ENCODE assay signal across 1 cellular context in the genomic region with DNA sequence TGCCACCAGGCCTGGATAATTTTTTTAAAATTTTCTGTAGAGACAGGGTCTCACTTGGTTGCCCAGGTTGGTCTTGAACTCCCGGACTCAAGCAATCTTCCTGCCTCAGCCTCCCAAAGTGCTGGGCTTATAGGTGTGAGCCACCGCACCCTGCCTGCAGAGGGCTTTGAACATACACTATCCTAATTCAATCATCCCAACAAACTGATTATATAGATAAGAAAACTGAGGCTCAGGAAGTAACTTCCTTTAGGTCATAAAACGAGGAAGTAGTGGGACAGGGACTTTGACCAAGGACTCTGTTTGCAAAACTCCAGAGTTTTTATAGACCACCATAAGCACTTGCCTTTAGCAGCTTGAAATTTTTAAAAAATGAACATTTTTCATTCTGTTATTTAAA.
TF ChIP-seq lines count a peak whose summit lies in the region.

No MANE protein-coding gene starts in this region.

TF ChIP-seq in HepG2, 621 proteins besides CTCF, POLR2A, EP300 and RAD21:
- 0 out of 2 replicates have a peak, but pooled peaks have one; percentile 11 for TF ChIP-seq RCOR2 (CRISPR knock-in tag; IDR thresholded peaks at IDR 0.05)
- no peak for TF ChIP-seq TRIM24 (CRISPR knock-in tag; IDR thresholded peaks at IDR 0.05)
- no peak for TF ChIP-seq CEBPG (CRISPR knock-in tag; IDR thresholded peaks at IDR 0.05)
- 0 out of 2 replicates have a peak, but pooled peaks have one; percentile 22 for TF ChIP-seq STAG1 (CRISPR knock-in tag; IDR thresholded peaks at IDR 0.05)
- no peak for TF ChIP-seq SRSF1 (optimal IDR thresholded peaks at IDR 0.05; ENCODE audit: low read depth, low read length)
- TF ChIP-seq ZNF713 (CRISPR knock-in tag; IDR thresholded peaks at IDR 0.05), result no peak
- 0 out of 2 replicates have a peak, but pooled peaks have one; percentile 19 for TF ChIP-seq MIXL1 (CRISPR knock-in tag; IDR thresholded peaks at IDR 0.05)
- TF ChIP-seq ZNF256 (CRISPR knock-in tag; conservative IDR thresholded peaks at IDR 0.05), result no peak
- no peak for TF ChIP-seq CENPT (CRISPR knock-in tag; IDR thresholded peaks at IDR 0.05; ENCODE audit: low read depth)
- TF ChIP-seq, protein P1, sequence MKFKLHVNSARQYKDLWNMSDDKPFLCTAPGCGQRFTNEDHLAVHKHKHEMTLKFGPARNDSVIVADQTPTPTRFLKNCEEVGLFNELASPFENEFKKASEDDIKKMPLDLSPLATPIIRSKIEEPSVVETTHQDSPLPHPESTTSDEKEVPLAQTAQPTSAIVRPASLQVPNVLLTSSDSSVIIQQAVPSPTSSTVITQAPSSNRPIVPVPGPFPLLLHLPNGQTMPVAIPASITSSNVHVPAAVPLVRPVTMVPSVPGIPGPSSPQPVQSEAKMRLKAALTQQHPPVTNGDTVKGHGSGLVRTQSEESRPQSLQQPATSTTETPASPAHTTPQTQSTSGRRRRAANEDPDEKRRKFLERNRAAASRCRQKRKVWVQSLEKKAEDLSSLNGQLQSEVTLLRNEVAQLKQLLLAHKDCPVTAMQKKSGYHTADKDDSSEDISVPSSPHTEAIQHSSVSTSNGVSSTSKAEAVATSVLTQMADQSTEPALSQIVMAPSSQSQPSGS (CRISPR knock-in tag; IDR thresholded peaks at IDR 0.05), result no peak
